Comparison of ENCODE assay signal across 9 cellular contexts in the genomic region with DNA sequence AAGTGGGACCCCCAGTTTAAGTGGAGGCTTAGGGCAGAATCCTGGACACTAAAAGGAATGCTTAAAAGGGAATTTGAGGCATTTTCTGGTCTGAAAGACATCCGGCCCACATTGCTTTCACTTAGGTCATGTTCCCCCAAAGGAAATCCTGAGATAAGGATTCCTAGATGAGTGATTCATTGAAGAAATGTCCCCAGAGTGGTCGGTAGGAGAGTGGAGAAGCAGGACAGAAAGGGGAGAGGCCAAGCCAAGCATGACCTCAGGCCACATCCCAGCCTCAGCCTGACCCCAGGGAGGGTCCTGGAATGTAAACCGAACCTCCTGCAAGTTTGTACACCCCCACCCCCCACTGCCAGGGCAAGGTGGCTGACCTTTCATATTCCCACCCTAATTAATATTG. TPM values are rescaled to one million over a fixed set of nuclear protein-coding genes. Genes with fewer than 3 reads are reported as not detected.
DNase-seq lines count a peak whose midpoint lies in the region; ATAC-seq and TF ChIP-seq lines count a peak whose summit lies in the region.
"Had no signal": no experiment of that assay in that cellular context is flagged by ENCODE, and none has a peak within 500 bp of the region (broad histone marks: within the 10 kb centered on the region; RNA-seq: fewer than 3 reads in every experiment).

No MANE protein-coding gene starts in this region.

- H3K4me3 ChIP-seq in astrocyte of the spinal cord (ENCODE audit: low read depth, low read length), result no peak overlapping the region
- H3K4me3 ChIP-seq in ovary, result no peak overlapping the region

- no peak overlapping the region for H3K27ac Mint-ChIP-seq in activated T-helper 2 cell treated with anti-CD3 and anti-CD28 coated beads, Interferon-gamma antibody, Interleukin-2, Interleukin-4, amounts not matched to agents 10 μg/mL and 5 μg/mL and 100 μg/mL, durations not matched to agents 14 hours and 24 hours and 36 hours
- H3K27ac Mint-ChIP-seq in activated T-cell treated with anti-CD3 and anti-CD28 coated beads, Interleukin-2, amount 50 U/mL, for 72 hours, result no peak overlapping the region

- WGBS in ovary, 3 donors, result 23 to 28% (median 27%) methylated on average over 3 of the region's 3 CpGs

- intact Hi-C loops in activated T-helper 2 cell treated with anti-CD3 and anti-CD28 coated beads, Interferon-gamma antibody, Interleukin-2, Interleukin-4, amounts not matched to agents 10 μg/mL and 5 μg/mL and 100 μg/mL, durations not matched to agents 14 hours and 24 hours and 36 hours (cut with micrococcal nuclease), result no loop called here
- intact Hi-C loops in ovary (cut with DNase I), result no loop called here

- no peak for ATAC-seq in activated T-cell treated with anti-CD3 and anti-CD28 coated beads, Interleukin-2, amount 50 U/mL, for 72 hours (replicated peaks in 1 of 2)

- no peaks in the 10 kb centered on the region for H3K9me3 Mint-ChIP-seq in activated T-helper 2 cell treated with anti-CD3 and anti-CD28 coated beads, Interferon-gamma antibody, Interleukin-2, Interleukin-4, amounts not matched to agents 10 μg/mL and 5 μg/mL and 100 μg/mL, durations not matched to agents 14 hours and 24 hours and 36 hours
- no peaks in the 10 kb centered on the region for H3K9me3 Mint-ChIP-seq in activated T-cell treated with anti-CD3 and anti-CD28 coated beads, Interleukin-2, amount 50 U/mL, for 72 hours

- DNase-seq in AG20443 (ENCODE audit: low spot score), result peak; percentile 77
- peak; percentile 80 for DNase-seq in HS-5 (ENCODE audit: low read depth)
- DNase-seq in astrocyte of the spinal cord (ENCODE audit: low read depth, low spot score), result peak; percentile 71
- DNase-seq in kidney glomerular epithelial cell (lab: John Stamatoyannopoulos, UW), result peak; percentile 78
- no peak for DNase-seq in ureter (ENCODE audit: low spot score)
- no peak for DNase-seq in activated T-helper 2 cell treated with anti-CD3 and anti-CD28 coated beads, Interferon-gamma antibody, Interleukin-2, Interleukin-4, amounts not matched to agents 10 μg/mL and 5 μg/mL and 100 μg/mL, durations not matched to agents 14 hours and 24 hours and 36 hours (ENCODE audit: low spot score)
- DNase-seq in ovary, result no peak
- DNase-seq in activated T-cell treated with anti-CD3 and anti-CD28 coated beads, Interleukin-2, amount 50 U/mL, for 72 hours, result no peak
- DNase-seq: activated T-cell treated with anti-CD3 and anti-CD28 coated beads, Interleukin-2, amount 50 U/mL, for 48 hours had no signal

- H3K27me3 Mint-ChIP-seq in activated T-helper 2 cell treated with anti-CD3 and anti-CD28 coated beads, Interferon-gamma antibody, Interleukin-2, Interleukin-4, amounts not matched to agents 10 μg/mL and 5 μg/mL and 100 μg/mL, durations not matched to agents 14 hours and 24 hours and 36 hours (ENCODE audit: low read depth), result no peaks in the 10 kb centered on the region
- no peaks in the 10 kb centered on the region for H3K27me3 Mint-ChIP-seq in activated T-cell treated with anti-CD3 and anti-CD28 coated beads, Interleukin-2, amount 50 U/mL, for 72 hours (ENCODE audit: low read depth)

- H3K4me3 Mint-ChIP-seq in activated T-helper 2 cell treated with anti-CD3 and anti-CD28 coated beads, Interferon-gamma antibody, Interleukin-2, Interleukin-4, amounts not matched to agents 10 μg/mL and 5 μg/mL and 100 μg/mL, durations not matched to agents 14 hours and 24 hours and 36 hours (ENCODE audit: low read depth), result no peak overlapping the region
- H3K4me3 Mint-ChIP-seq in activated T-cell treated with anti-CD3 and anti-CD28 coated beads, Interleukin-2, amount 50 U/mL, for 72 hours, result peak overlapping the region in 1 of 2 donors; percentile 78

- H3K9me3 ChIP-seq in ovary, result no peaks in the 10 kb centered on the region

- peaks cover 53% of the 10 kb centered on the region for H3K4me1 Mint-ChIP-seq in activated T-helper 2 cell treated with anti-CD3 and anti-CD28 coated beads, Interferon-gamma antibody, Interleukin-2, Interleukin-4, amounts not matched to agents 10 μg/mL and 5 μg/mL and 100 μg/mL, durations not matched to agents 14 hours and 24 hours and 36 hours (ENCODE audit: low read depth)
- peaks cover 83% of the 10 kb centered on the region for H3K4me1 Mint-ChIP-seq in activated T-cell treated with anti-CD3 and anti-CD28 coated beads, Interleukin-2, amount 50 U/mL, for 72 hours (ENCODE audit: low read depth)

- H3K27me3 ChIP-seq in ovary, result no peaks in the 10 kb centered on the region

- H3K4me1 ChIP-seq in ovary (ENCODE audit: insufficient read depth), result peaks cover 6% of the 10 kb centered on the region

- H3K27ac ChIP-seq in ovary, result no peak overlapping the region

- TF ChIP-seq CTCF in astrocyte of the spinal cord (IDR thresholded peaks at IDR 0.05; ENCODE audit: low read depth, low read length) (no peak), ovary (IDR thresholded peaks at IDR 0.05) (no peak)

- no peak for TF ChIP-seq EP300 in ovary (IDR thresholded peaks at IDR 0.05)

- in situ Hi-C loops in astrocyte of the spinal cord (cut with HindIII; ENCODE audit: low sequenced_read_pairs), result no loop called here

- H3K36me3 ChIP-seq in ovary, result no peaks in the 10 kb centered on the region

- no peaks in the 10 kb centered on the region for H3K36me3 Mint-ChIP-seq in activated T-helper 2 cell treated with anti-CD3 and anti-CD28 coated beads, Interferon-gamma antibody, Interleukin-2, Interleukin-4, amounts not matched to agents 10 μg/mL and 5 μg/mL and 100 μg/mL, durations not matched to agents 14 hours and 24 hours and 36 hours (ENCODE audit: low read depth)
- peaks cover 0 to 3% of the 10 kb centered on the region in 2 donors for H3K36me3 Mint-ChIP-seq in activated T-cell treated with anti-CD3 and anti-CD28 coated beads, Interleukin-2, amount 50 U/mL, for 72 hours (ENCODE audit: insufficient read depth in 2 of 2)

- TF ChIP-seq POLR2A in ovary (IDR thresholded peaks at IDR 0.05), result no peak

RNA-seq across cellular contexts. Expression of a gene that starts 16.6 kb away (rescaled TPM):
- total RNA-seq in ureter (10.1 TPM), ovary (1 to 10 TPM; 3.2 to 7.5 (median 5.5) TPM)
- 33.7 and 34.2 TPM in 2 replicates for total RNA-seq in activated T-helper 2 cell treated with anti-CD3 and anti-CD28 coated beads, Interferon-gamma antibody, Interleukin-2, Interleukin-4, amounts not matched to agents 10 μg/mL and 5 μg/mL and 100 μg/mL, durations not matched to agents 14 hours and 24 hours and 36 hours
- polyA plus RNA-seq in ovary, result 1 to 10 TPM; 3.0 to 4.4 TPM
- total RNA-seq in activated T-cell treated with anti-CD3 and anti-CD28 coated beads, Interleukin-2, amount 50 U/mL, for 72 hours, result 10 to 100 TPM; 22.8 to 29.2 TPM

Comparison
In these comparisons a context has a peak if more than half of its experiments do, and no peak if none do; other contexts are left out.
1. DNase-seq: peak in AG20443 (single experiment), HS-5 (single experiment), astrocyte of the spinal cord (single experiment) and kidney glomerular epithelial cell (single experiment); none in ureter (single experiment), activated T-helper 2 cell treated with anti-CD3 and anti-CD28 coated beads, Interferon-gamma antibody, Interleukin-2, Interleukin-4, amounts not matched to agents 10 μg/mL and 5 μg/mL and 100 μg/mL, durations not matched to agents 14 hours and 24 hours and 36 hours (single experiment), ovary (0 of 5) and activated T-cell treated with anti-CD3 and anti-CD28 coated beads, Interleukin-2, amount 50 U/mL, for 72 hours (0 of 2).